ENCODE assay signal across 1 cellular context in the genomic region with DNA sequence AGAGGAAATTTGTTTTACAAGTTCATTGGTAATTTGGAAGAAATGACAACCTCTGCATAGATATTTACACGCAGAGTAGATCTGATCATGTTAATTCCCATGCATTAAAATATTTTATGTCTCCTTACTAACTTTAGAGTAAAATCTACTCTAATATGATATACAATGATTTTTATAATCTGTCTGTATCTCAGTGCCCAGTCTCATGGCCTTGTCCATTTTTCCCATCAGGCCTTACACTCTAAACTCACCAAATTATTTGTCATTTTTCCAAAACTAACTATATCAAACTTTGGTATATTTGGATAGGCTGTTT.
TF ChIP-seq lines count a peak whose summit lies in the region.

No MANE protein-coding gene starts in this region.

TF ChIP-seq in HCT116, 20 proteins besides CTCF, POLR2A, EP300 and RAD21 (continued from another document):
- no peak for TF ChIP-seq TCF7L2 (IDR thresholded peaks at IDR 0.05; ENCODE audit: borderline replicate concordance, extremely low read depth, insufficient read depth, insufficient read length)
- no peak for TF ChIP-seq SIN3A (IDR thresholded peaks at IDR 0.05; ENCODE audit: low read depth)
- TF ChIP-seq ZNF274 (IDR thresholded peaks at IDR 0.05; ENCODE audit: low read depth, low read length), result no peak
- no peak for TF ChIP-seq JUND (IDR thresholded peaks at IDR 0.05)
- TF ChIP-seq, protein P1, sequence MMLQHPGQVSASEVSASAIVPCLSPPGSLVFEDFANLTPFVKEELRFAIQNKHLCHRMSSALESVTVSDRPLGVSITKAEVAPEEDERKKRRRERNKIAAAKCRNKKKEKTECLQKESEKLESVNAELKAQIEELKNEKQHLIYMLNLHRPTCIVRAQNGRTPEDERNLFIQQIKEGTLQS (IDR thresholded peaks at IDR 0.05), result no peak
- TF ChIP-seq ZFX (IDR thresholded peaks at IDR 0.05), result no peak
- TF ChIP-seq ELF1 (IDR thresholded peaks at IDR 0.05; ENCODE audit: borderline replicate concordance, low read depth), result no peak
- TF ChIP-seq, protein P2, sequence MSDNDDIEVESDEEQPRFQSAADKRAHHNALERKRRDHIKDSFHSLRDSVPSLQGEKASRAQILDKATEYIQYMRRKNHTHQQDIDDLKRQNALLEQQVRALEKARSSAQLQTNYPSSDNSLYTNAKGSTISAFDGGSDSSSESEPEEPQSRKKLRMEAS (IDR thresholded peaks at IDR 0.05), result no peak
